In the genomic region with DNA sequence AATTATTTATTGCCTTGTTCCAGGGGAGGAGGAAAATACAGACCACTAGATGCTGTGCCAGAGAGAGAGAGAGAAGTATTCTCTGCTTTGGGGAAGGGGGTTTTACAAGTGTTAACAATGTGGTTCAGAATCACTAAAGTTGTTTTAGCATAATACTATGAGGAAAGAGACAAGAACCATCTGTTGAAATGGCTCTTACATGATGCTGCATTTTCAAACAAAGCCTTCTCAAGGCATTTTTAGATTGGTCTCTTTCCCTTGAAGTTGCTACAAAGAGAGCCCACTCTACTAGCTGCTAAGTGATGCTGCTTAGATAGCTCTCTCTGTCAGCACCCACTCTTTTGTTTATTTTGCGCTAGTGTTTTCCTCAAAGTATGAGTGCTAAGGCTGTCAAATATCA, we compare ENCODE assay signal across 9 cellular contexts.
DNase-seq lines count a peak whose midpoint lies in the region; ATAC-seq and TF ChIP-seq lines count a peak whose summit lies in the region.
"Had no signal": no experiment of that assay in that cellular context is flagged by ENCODE, and none has a peak within 500 bp of the region (broad histone marks: within the 10 kb centered on the region; RNA-seq: fewer than 3 reads in every experiment).

No MANE protein-coding gene starts in this region.

- H3K36me3 ChIP-seq in colonic mucosa (no peaks in the 10 kb centered on the region), right lobe of liver (no peaks in the 10 kb centered on the region), stomach smooth muscle (ENCODE audit: control insufficient read depth in 2 of 2, insufficient read depth in 2 of 2, low read length in 2 of 2) (no peaks in the 10 kb centered on the region)

- peak overlapping the region in 1 of 2 donors; percentile 51 for H3K9ac ChIP-seq in colonic mucosa (ENCODE audit: low read depth in 2 of 2, low read length in 2 of 2)
- peak overlapping the region in 1 of 2 donors; percentile 56 for H3K9ac ChIP-seq in stomach smooth muscle (ENCODE audit: low read length in 2 of 2)

- WGBS in right lobe of liver (ENCODE audit: insufficient coverage, low coverage, low lambda C conversion rate, missing lambda C conversion rate), result 38% methylated on average over 1 of the region's 1 CpG

- DNase-seq in NCI-H69 (lab: John Stamatoyannopoulos, UW) (peak; percentile 22), colonic mucosa (no peak), right lobe of liver (no peak), NCI-H2029 treated with DMSO at 0.1 percent for 48 hours (lab: John Stamatoyannopoulos, UW) (no peak), NCI-H146 (lab: John Stamatoyannopoulos, UW) (no peak)
- DNase-seq: activated CD8-positive, alpha-beta memory T cell treated with anti-CD3 and anti-CD28 coated beads, Interleukin-2, amount 50 U/mL, for 48 hours had no signal

- no peaks in the 10 kb centered on the region for H3K4me1 ChIP-seq in colonic mucosa
- H3K4me1 ChIP-seq in right lobe of liver, result peaks cover 0 to 28% (median 12%) of the 10 kb centered on the region in 4 donors
- H3K4me1 ChIP-seq in stomach smooth muscle (ENCODE audit: control insufficient read depth, insufficient read depth, low read length), result peaks cover 17% of the 10 kb centered on the region

- ATAC-seq in right lobe of liver, result no peak
- ATAC-seq in HG03378 (IDR thresholded peaks at IDR 0.05; ENCODE audit: unreplicated experiment), result no peak
- no peak for ATAC-seq in GM18907 (IDR thresholded peaks at IDR 0.05; ENCODE audit: unreplicated experiment)

- H3K27me3 ChIP-seq in colonic mucosa (no peaks in the 10 kb centered on the region), right lobe of liver (no peaks in the 10 kb centered on the region), stomach smooth muscle (ENCODE audit: control insufficient read depth in 1 of 2, insufficient read depth in 2 of 2, low read length in 2 of 2) (no peaks in the 10 kb centered on the region)

- no peak for TF ChIP-seq POLR2A in right lobe of liver (IDR thresholded peaks at IDR 0.05)

- no peaks in the 10 kb centered on the region for H3K9me3 ChIP-seq in colonic mucosa
- H3K9me3 ChIP-seq in right lobe of liver, result no peaks in the 10 kb centered on the region
- no peaks in the 10 kb centered on the region for H3K9me3 ChIP-seq in stomach smooth muscle (ENCODE audit: control insufficient read depth in 2 of 2, low read length in 2 of 2)

- TF ChIP-seq CTCF in colonic mucosa (IDR thresholded peaks at IDR 0.05) (no peak), right lobe of liver (IDR thresholded peaks at IDR 0.05) (no peak)

- peak overlapping the region; percentile 29 for H3K27ac ChIP-seq in colonic mucosa
- H3K27ac ChIP-seq in right lobe of liver, result peak overlapping the region; percentile 61 to 66 (median 64)
- H3K27ac ChIP-seq in stomach smooth muscle (ENCODE audit: low read length), result peak overlapping the region; percentile 61

- H3K4me3 ChIP-seq in colonic mucosa (no peak overlapping the region), right lobe of liver (no peak overlapping the region), stomach smooth muscle (ENCODE audit: low read length in 2 of 2) (peak overlapping the region in 1 of 2 donors; percentile 31)

- intact Hi-C loops in colonic mucosa (cut with DNase I), result loop anchor here (2.0 to 10.0 kb wide), 2 partner anchors 117 to 287 kb away; no protein-coding TSS in a partner anchor
- intact Hi-C loops in right lobe of liver (cut with DNase I), result loop anchor here in 1 of 2 donors (10.0 kb wide), 1 partner anchor 283 kb away; no protein-coding TSS in a partner anchor
